10 cellular contexts compared by ENCODE assay signal in genomic region chr15:78906310-78906608, GRCh38. TPM values are rescaled to one million over a fixed set of nuclear protein-coding genes. Genes with fewer than 3 reads are reported as not detected.
DNase-seq lines count a peak whose midpoint lies in the region; ATAC-seq and TF ChIP-seq lines count a peak whose summit lies in the region.
"Had no signal": no experiment of that assay in that cellular context is flagged by ENCODE, and none has a peak within 500 bp of the region (broad histone marks: within the 10 kb centered on the region; RNA-seq: fewer than 3 reads in every experiment).

No MANE protein-coding gene starts in this region.

- no peaks in the 10 kb centered on the region for H3K9me3 ChIP-seq in psoas muscle
- no peaks in the 10 kb centered on the region for H3K9me3 ChIP-seq in prostate gland
- H3K9me3 ChIP-seq: testis had no signal

- H3K4me3 ChIP-seq in fibroblast of mammary gland (ENCODE audit: control insufficient read depth, low read depth, low read length) (no peak overlapping the region), psoas muscle (no peak overlapping the region), prostate gland (no peak overlapping the region)
- H3K4me3 ChIP-seq: testis had no signal

- peaks cover 0 to 94% of the 10 kb centered on the region in 2 donors for H3K36me3 ChIP-seq in psoas muscle (ENCODE audit: insufficient read depth in 1 of 2, low read depth in 1 of 2)
- peaks cover 0 to 4% of the 10 kb centered on the region in 2 donors for H3K36me3 ChIP-seq in prostate gland

- ATAC-seq in psoas muscle (peak; percentile 23 to 87 (median 69)), GM21526 (IDR thresholded peaks at IDR 0.05; ENCODE audit: low FRiP score, unreplicated experiment) (no peak)

- TF ChIP-seq CTCF in fibroblast of mammary gland (conservative IDR thresholded peaks at IDR 0.05; ENCODE audit: control insufficient read depth, insufficient read depth, low read depth, low read length): no peak
- no peak for TF ChIP-seq CTCF in psoas muscle (IDR thresholded peaks at IDR 0.05)
- no peak for TF ChIP-seq CTCF in prostate gland (IDR thresholded peaks at IDR 0.05)

- TF ChIP-seq POLR2A in prostate gland (IDR thresholded peaks at IDR 0.05): no peak

- WGBS in psoas muscle, 3 donors: 57 to 75% (median 65%) methylated on average over 2 of the region's 2 CpGs
- WGBS in prostate gland: 62% methylated on average over 2 of the region's 2 CpGs

- peaks cover 14% of the 10 kb centered on the region for H3K4me1 ChIP-seq in psoas muscle
- peaks cover 2% of the 10 kb centered on the region for H3K4me1 ChIP-seq in prostate gland (replicated peaks)

- no peak overlapping the region for H3K27ac ChIP-seq in psoas muscle
- no peak overlapping the region for H3K27ac ChIP-seq in prostate gland
- H3K27ac ChIP-seq: testis had no signal

- in situ Hi-C loops in G401 (cut with HindIII; ENCODE audit: low sequenced_read_pairs): no loop called here

- no peaks in the 10 kb centered on the region for H3K27me3 ChIP-seq in psoas muscle (ENCODE audit: insufficient read depth in 3 of 3, low read length in 2 of 3)
- H3K27me3 ChIP-seq in prostate gland (replicated peaks; ENCODE audit: insufficient read depth): no peaks in the 10 kb centered on the region
- H3K27me3 ChIP-seq: testis had no signal

- DNase-seq in G401 (ENCODE audit: low spot score) (peak; percentile 41), RKO (ENCODE audit: low spot score) (peak; percentile 21), fibroblast of mammary gland (ENCODE audit: low read depth) (peak; percentile 92), psoas muscle (peak in 1 of 2 donors; percentile 64), LoVo (ENCODE audit: low spot score) (no peak), prostate gland (ENCODE audit: low spot score) (no peak)
- no peak for DNase-seq in activated T-cell treated with anti-CD3 and anti-CD28 coated beads, Interleukin-2, amount 50 U/mL, for 48 hours
- DNase-seq: amygdala, testis had no signal

- intact Hi-C loops in psoas muscle (cut with DNase I) (no loop called here), prostate gland (cut with DNase I) (no loop called here)

RNA-seq across cellular contexts. Expression of gene MORF4L1, which starts 33.6 kb away (rescaled TPM):
- total RNA-seq in G401 (2014; rRNA removed; shearing (Covaris generic)): 654 and 661 TPM in 2 replicates
- total RNA-seq in psoas muscle: 100 to 1,000 TPM; 262 to 357 (median 341) TPM
- polyA plus RNA-seq in psoas muscle: 100 to 1,000 TPM; 288 to 679 (median 327) TPM
- 100 to 1,000 TPM; 151 to 304 TPM for total RNA-seq in prostate gland

RNA-seq across cellular contexts. Expression of gene CTSH, which starts 38.6 kb away (rescaled TPM):
- total RNA-seq in G401 (2014; rRNA removed; shearing (Covaris generic)): 74.3 and 81.8 TPM in 2 replicates
- total RNA-seq in psoas muscle: 10 to 100 TPM; 16.0 to 38.1 (median 28.0) TPM
- polyA plus RNA-seq in psoas muscle: 10 to 100 TPM; 27.3 to 52.6 (median 29.7) TPM
- 100 to 1,000 TPM; 257 to 415 TPM for total RNA-seq in prostate gland

Comparison
In these comparisons a context has a peak if more than half of its experiments do, and no peak if none do; other contexts are left out.
1. DNase-seq: peak in G401 (single experiment), RKO (single experiment) and fibroblast of mammary gland (single experiment); none in LoVo (single experiment), activated T-cell treated with anti-CD3 and anti-CD28 coated beads, Interleukin-2, amount 50 U/mL, for 48 hours (0 of 2) and prostate gland (single experiment).